ENCODE assay signal across 18 cellular contexts in the genomic region with DNA sequence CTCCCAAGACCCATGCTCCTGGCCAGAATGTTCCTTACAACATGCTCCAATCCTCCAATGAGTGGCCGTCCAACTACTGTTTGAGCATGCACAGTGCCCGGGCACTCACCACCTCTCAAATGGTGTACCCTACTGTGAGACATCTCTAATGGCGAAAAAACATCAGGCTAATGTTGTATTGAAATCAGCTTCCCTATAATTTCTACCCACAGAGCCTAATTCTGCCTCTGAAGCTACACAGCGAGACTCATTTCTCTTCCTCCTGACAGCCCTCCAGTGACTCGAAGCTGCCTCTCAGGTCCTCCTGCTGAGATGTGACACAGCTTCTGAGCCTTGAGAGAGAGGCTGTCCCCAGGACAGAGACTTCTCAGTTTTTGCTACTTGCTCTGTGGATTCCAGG.
"Had no signal": no experiment of that assay in that cellular context is flagged by ENCODE, and none has a peak within 500 bp of the region (broad histone marks: within the 10 kb centered on the region; RNA-seq: fewer than 3 reads in every experiment).

No MANE protein-coding gene starts in this region.

- DNase-seq: effector CD4-positive, alpha-beta T cell; foreskin melanocyte; head of caudate nucleus; left colon; left ventricle myocardium superior; mesenchymal stem cell; naive B cell; right cardiac atrium; small intestine; stimulated activated CD4-positive, alpha-beta T cell treated with anti-CD3 and anti-CD28 coated beads, Interleukin-12 subunit alpha, Interleukin-12 subunit beta, amount 100 ng/mL, for 4 hours; stimulated activated naive CD4-positive, alpha-beta T cell; stomach; substantia nigra; upper lobe of left lung; uterus had no signal

- H3K27me3 ChIP-seq: hepatocyte, upper lobe of left lung, uterus had no signal

- H3K36me3 ChIP-seq: stomach, upper lobe of left lung, uterus had no signal

- H3K4me3 ChIP-seq: coronary artery, hepatocyte, lung, stomach, upper lobe of left lung, uterus had no signal

- H2AFZ ChIP-seq: hepatocyte had no signal

- FAIRE-seq: small intestine had no signal

- H3K27ac ChIP-seq: coronary artery, hepatocyte, stomach, upper lobe of left lung, uterus had no signal

- H3K4me1 ChIP-seq: stomach, upper lobe of left lung, uterus had no signal

- H3K79me2 ChIP-seq: hepatocyte had no signal

- H3K9me3 ChIP-seq: stomach, upper lobe of left lung, uterus had no signal

- H3K4me2 ChIP-seq: hepatocyte had no signal
